ENCODE assay signal across 15 cellular contexts in the genomic region with DNA sequence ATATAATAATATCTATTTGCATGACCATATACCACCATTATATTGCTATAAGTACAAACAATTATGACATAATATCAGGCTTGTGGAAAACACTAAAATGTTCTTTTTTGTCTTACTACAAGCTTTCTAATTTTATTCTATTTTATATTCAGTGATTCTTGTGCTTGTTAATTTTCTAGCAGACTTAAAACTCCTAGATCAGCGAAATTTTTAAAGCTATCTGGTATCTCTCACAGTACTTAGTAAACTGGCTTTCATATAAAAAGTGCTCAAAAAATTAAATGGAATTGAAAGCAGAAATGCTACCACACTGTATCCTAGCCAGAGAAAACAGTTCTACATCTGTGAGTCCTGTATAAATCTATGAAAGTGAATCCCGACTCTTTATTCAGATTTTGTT.
"Had no signal": no experiment of that assay in that cellular context is flagged by ENCODE, and none has a peak within 500 bp of the region (broad histone marks: within the 10 kb centered on the region; RNA-seq: fewer than 3 reads in every experiment).

No MANE protein-coding gene starts in this region.

- H3K9me3 Mint-ChIP-seq: activated CD4-positive, alpha-beta T cell treated with anti-CD3 and anti-CD28 coated beads, Interleukin-2, amount 10 ng/mL, durations not matched to agents 7 days and 5 days; activated naive CD4-positive, alpha-beta T cell treated with anti-CD3 and anti-CD28 coated beads, Interleukin-2, amount 50 U/mL, for 24 hours had no signal

- H3K27ac ChIP-seq: ascending aorta, heart right ventricle, neutrophil, pancreas, thoracic aorta had no signal

- H3K4me1 Mint-ChIP-seq: activated CD4-positive, alpha-beta T cell treated with anti-CD3 and anti-CD28 coated beads, Interleukin-2, amount 10 ng/mL, durations not matched to agents 7 days and 5 days; activated naive CD4-positive, alpha-beta T cell treated with anti-CD3 and anti-CD28 coated beads, Interleukin-2, amount 50 U/mL, for 24 hours; immature natural killer cell; naive thymus-derived CD8-positive, alpha-beta T cell; stimulated activated naive B cell treated with anti-CD40 and anti-IgM and Interleukin-4, amounts not matched to agents 10 μg/mL and 1 μg/mL and 100 μg/mL, for 72 hours had no signal

- H3K36me3 ChIP-seq: ascending aorta, heart right ventricle, neutrophil, pancreas, thoracic aorta had no signal

- H3K9me3 ChIP-seq: ascending aorta, heart right ventricle, neutrophil, pancreas, thoracic aorta had no signal

- H3K27me3 Mint-ChIP-seq: activated CD4-positive, alpha-beta T cell treated with anti-CD3 and anti-CD28 coated beads, Interleukin-2, amount 10 ng/mL, durations not matched to agents 7 days and 5 days; activated naive CD4-positive, alpha-beta T cell treated with anti-CD3 and anti-CD28 coated beads, Interleukin-2, amount 50 U/mL, for 24 hours; stimulated activated naive B cell treated with anti-CD40 and anti-IgM and Interleukin-4, amounts not matched to agents 10 μg/mL and 1 μg/mL and 100 μg/mL, for 72 hours had no signal

- DNase-seq: activated CD4-positive, alpha-beta T cell treated with anti-CD3 and anti-CD28 coated beads, Interleukin-2, amount 10 ng/mL, durations not matched to agents 7 days and 5 days; activated CD8-positive, alpha-beta memory T cell treated with anti-CD3 and anti-CD28 coated beads, Interleukin-2, amount 50 U/mL, for 4 hours; activated CD8-positive, alpha-beta T cell treated with anti-CD3 and anti-CD28 coated beads, Interleukin-2, amount 10 ng/mL, durations not matched to agents 7 days and 5 days; activated gamma-delta T cell; cortex of kidney; heart right ventricle; immature natural killer cell; naive thymus-derived CD8-positive, alpha-beta T cell; pancreas; stimulated activated naive B cell treated with anti-CD40 and anti-IgM and Interleukin-4, amounts not matched to agents 10 μg/mL and 1 μg/mL and 100 μg/mL, for 72 hours; T1000 had no signal

- H3K4me3 ChIP-seq: ascending aorta, heart right ventricle, pancreas, thoracic aorta had no signal

- H3K27me3 ChIP-seq: ascending aorta, neutrophil, pancreas had no signal

- H3K36me3 Mint-ChIP-seq: activated naive CD4-positive, alpha-beta T cell treated with anti-CD3 and anti-CD28 coated beads, Interleukin-2, amount 50 U/mL, for 24 hours; immature natural killer cell; naive thymus-derived CD8-positive, alpha-beta T cell; stimulated activated naive B cell treated with anti-CD40 and anti-IgM and Interleukin-4, amounts not matched to agents 10 μg/mL and 1 μg/mL and 100 μg/mL, for 72 hours had no signal

- ATAC-seq: activated CD8-positive, alpha-beta T cell treated with anti-CD3 and anti-CD28 coated beads, Interleukin-2, amount 10 ng/mL, durations not matched to agents 7 days and 5 days; heart right ventricle; naive thymus-derived CD8-positive, alpha-beta T cell; pancreas; stimulated activated naive B cell treated with anti-CD40 and anti-IgM and Interleukin-4, amounts not matched to agents 10 μg/mL and 1 μg/mL and 100 μg/mL, for 72 hours had no signal

- H3K27ac Mint-ChIP-seq: activated CD4-positive, alpha-beta T cell treated with anti-CD3 and anti-CD28 coated beads, Interleukin-2, amount 10 ng/mL, durations not matched to agents 7 days and 5 days; activated CD8-positive, alpha-beta T cell treated with anti-CD3 and anti-CD28 coated beads, Interleukin-2, amount 10 ng/mL, durations not matched to agents 7 days and 5 days; activated naive CD4-positive, alpha-beta T cell treated with anti-CD3 and anti-CD28 coated beads, Interleukin-2, amount 50 U/mL, for 24 hours; immature natural killer cell; naive thymus-derived CD8-positive, alpha-beta T cell; stimulated activated naive B cell treated with anti-CD40 and anti-IgM and Interleukin-4, amounts not matched to agents 10 μg/mL and 1 μg/mL and 100 μg/mL, for 72 hours had no signal

- H3K4me3 Mint-ChIP-seq: activated CD4-positive, alpha-beta T cell treated with anti-CD3 and anti-CD28 coated beads, Interleukin-2, amount 10 ng/mL, durations not matched to agents 7 days and 5 days; activated CD8-positive, alpha-beta T cell treated with anti-CD3 and anti-CD28 coated beads, Interleukin-2, amount 10 ng/mL, durations not matched to agents 7 days and 5 days; activated naive CD4-positive, alpha-beta T cell treated with anti-CD3 and anti-CD28 coated beads, Interleukin-2, amount 50 U/mL, for 24 hours; immature natural killer cell; naive thymus-derived CD8-positive, alpha-beta T cell; stimulated activated naive B cell treated with anti-CD40 and anti-IgM and Interleukin-4, amounts not matched to agents 10 μg/mL and 1 μg/mL and 100 μg/mL, for 72 hours had no signal

- H3K4me1 ChIP-seq: ascending aorta, heart right ventricle, pancreas had no signal
